In the genomic region with DNA sequence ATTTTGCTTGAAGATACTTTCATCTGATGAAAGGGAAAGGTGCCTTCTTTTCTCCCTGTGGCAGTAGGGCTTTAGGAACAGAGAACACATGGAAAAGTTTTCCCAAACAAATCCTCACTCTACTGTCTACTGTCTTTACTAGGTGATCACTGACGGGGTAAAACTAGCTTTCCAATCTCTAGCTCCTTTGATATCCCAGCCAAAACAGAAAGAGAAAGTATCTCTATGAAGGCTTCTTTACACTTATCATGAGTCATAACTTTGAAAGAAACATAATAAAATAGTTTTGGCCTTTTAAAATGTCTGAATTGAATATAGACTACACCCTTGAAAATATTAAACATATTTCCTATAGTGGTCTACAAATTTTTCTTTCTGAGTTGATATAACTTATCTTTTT, we compare ENCODE assay signal across 13 cellular contexts.
DNase-seq lines count a peak whose midpoint lies in the region; ATAC-seq and TF ChIP-seq lines count a peak whose summit lies in the region.
"Had no signal": no experiment of that assay in that cellular context is flagged by ENCODE, and none has a peak within 500 bp of the region (broad histone marks: within the 10 kb centered on the region; RNA-seq: fewer than 3 reads in every experiment).

No MANE protein-coding gene starts in this region.

- H3K9ac ChIP-seq in fibroblast of lung (ENCODE audit: insufficient read depth, low read length) = no peak overlapping the region
- H3K9ac ChIP-seq: BLaER1 had no signal

- H3K27ac Mint-ChIP-seq in activated naive CD4-positive, alpha-beta T cell treated with anti-CD3 and anti-CD28 coated beads, Interleukin-2, amount 50 U/mL, for 24 hours = peak overlapping the region; percentile 93
- H3K27ac Mint-ChIP-seq in activated CD8-positive, alpha-beta T cell treated with anti-CD3 and anti-CD28 coated beads, Interleukin-2, amount 10 ng/mL, durations not matched to agents 7 days and 5 days = peak overlapping the region; percentile 63
- H3K27ac Mint-ChIP-seq in stimulated activated naive CD8-positive, alpha-beta T cell treated with anti-CD3 and anti-CD28 coated beads, Interleukin-15, amount 100 ng/mL, for 72 hours = peak overlapping the region; percentile 95 to 98

- H3K9me3 Mint-ChIP-seq in activated naive CD4-positive, alpha-beta T cell treated with anti-CD3 and anti-CD28 coated beads, Interleukin-2, amount 50 U/mL, for 24 hours = peaks cover 4% of the 10 kb centered on the region
- peaks cover 21% of the 10 kb centered on the region for H3K9me3 Mint-ChIP-seq in activated CD8-positive, alpha-beta T cell treated with anti-CD3 and anti-CD28 coated beads, Interleukin-2, amount 10 ng/mL, durations not matched to agents 7 days and 5 days (ENCODE audit: insufficient read depth)
- peaks cover 15 to 31% of the 10 kb centered on the region in 2 donors for H3K9me3 Mint-ChIP-seq in stimulated activated naive CD8-positive, alpha-beta T cell treated with anti-CD3 and anti-CD28 coated beads, Interleukin-15, amount 100 ng/mL, for 72 hours

- no peak for TF ChIP-seq CTCF in fibroblast of lung (conservative IDR thresholded peaks at IDR 0.05 in 1 of 2, IDR thresholded peaks at IDR 0.05 in 1 of 2; ENCODE audit: low read depth in 1 of 2, low read length in 2 of 2)

- peaks cover 10% of the 10 kb centered on the region for H3K36me3 Mint-ChIP-seq in activated naive CD4-positive, alpha-beta T cell treated with anti-CD3 and anti-CD28 coated beads, Interleukin-2, amount 50 U/mL, for 24 hours
- H3K36me3 Mint-ChIP-seq in activated CD8-positive, alpha-beta T cell treated with anti-CD3 and anti-CD28 coated beads, Interleukin-2, amount 10 ng/mL, durations not matched to agents 7 days and 5 days (ENCODE audit: low read depth) = peaks cover 11% of the 10 kb centered on the region

- H3K9me3 ChIP-seq in fibroblast of lung (ENCODE audit: control insufficient read depth, insufficient read depth, low read depth, low read length) = no peaks in the 10 kb centered on the region
- H3K9me3 ChIP-seq: gastroesophageal sphincter had no signal

- CTCF ChIA-PET in activated CD8-positive, alpha-beta T cell treated with anti-CD3 and anti-CD28 coated beads, Interleukin-2, amount 10 ng/mL, durations not matched to agents 7 days and 5 days (lab: Charles Lee) = no interaction called here

- H3K4me1 ChIP-seq in fibroblast of lung (ENCODE audit: control insufficient read depth, extremely low read depth, insufficient read depth, low read length) = peaks cover 3% of the 10 kb centered on the region
- H3K4me1 ChIP-seq: BLaER1, gastroesophageal sphincter had no signal

- peak; percentile 64 for ATAC-seq in activated CD8-positive, alpha-beta T cell treated with anti-CD3 and anti-CD28 coated beads, Interleukin-2, amount 10 ng/mL, durations not matched to agents 7 days and 5 days
- peak; percentile 75 for ATAC-seq in stimulated activated naive CD8-positive, alpha-beta T cell treated with anti-CD3 and anti-CD28 coated beads, Interleukin-15, amount 100 ng/mL, for 72 hours
- no peak for ATAC-seq in HG03565 (IDR thresholded peaks at IDR 0.05; ENCODE audit: unreplicated experiment)
- ATAC-seq: gastroesophageal sphincter, left colon had no signal

- no peaks in the 10 kb centered on the region for H3K79me2 ChIP-seq in fibroblast of lung (ENCODE audit: control insufficient read depth, insufficient read depth, low read length)

- H3K27ac ChIP-seq in fibroblast of lung (ENCODE audit: insufficient read depth, low read length) = peak overlapping the region; percentile 46
- H3K27ac ChIP-seq: BLaER1, gastroesophageal sphincter had no signal

- no peak for DNase-seq in activated naive CD4-positive, alpha-beta T cell treated with Interleukin-2 at 50 U/mL for 16 hours
- DNase-seq in activated CD8-positive, alpha-beta T cell treated with anti-CD3 and anti-CD28 coated beads, Interleukin-2, amount 10 ng/mL, durations not matched to agents 7 days and 5 days = no peak
- peak; percentile 33 to 56 for DNase-seq in fibroblast of lung (ENCODE audit: low read depth in 2 of 2)
- DNase-seq in stimulated activated naive CD8-positive, alpha-beta T cell treated with anti-CD3 and anti-CD28 coated beads, Interleukin-15, amount 100 ng/mL, for 72 hours = no peak
- DNase-seq in NCI-H2107 treated with DMSO at 0.1 percent for 48 hours (lab: John Stamatoyannopoulos, UW; ENCODE audit: unreplicated experiment) = no peak
- DNase-seq in C1 segment of cervical spinal cord (lab: John Stamatoyannopoulos, UW) = no peak
- DNase-seq: left colon, NCI-H1092 treated with DMSO at 0.1 percent for 48 hours, NCI-H524 treated with DMSO at 0.1 percent for 48 hours had no signal

- H3K4me3 Mint-ChIP-seq in activated naive CD4-positive, alpha-beta T cell treated with anti-CD3 and anti-CD28 coated beads, Interleukin-2, amount 50 U/mL, for 24 hours = peak overlapping the region; percentile 41
- H3K4me3 Mint-ChIP-seq in activated CD8-positive, alpha-beta T cell treated with anti-CD3 and anti-CD28 coated beads, Interleukin-2, amount 10 ng/mL, durations not matched to agents 7 days and 5 days = no peak overlapping the region
- H3K4me3 Mint-ChIP-seq in stimulated activated naive CD8-positive, alpha-beta T cell treated with anti-CD3 and anti-CD28 coated beads, Interleukin-15, amount 100 ng/mL, for 72 hours = peak overlapping the region; percentile 76 to 88

- peak overlapping the region; percentile 66 for H3K4me2 ChIP-seq in fibroblast of lung (ENCODE audit: extremely low read depth, insufficient read depth, low read length)
- H3K4me2 ChIP-seq: BLaER1 had no signal

- H3K27me3 Mint-ChIP-seq in activated naive CD4-positive, alpha-beta T cell treated with anti-CD3 and anti-CD28 coated beads, Interleukin-2, amount 50 U/mL, for 24 hours = no peaks in the 10 kb centered on the region
- H3K27me3 Mint-ChIP-seq in activated CD8-positive, alpha-beta T cell treated with anti-CD3 and anti-CD28 coated beads, Interleukin-2, amount 10 ng/mL, durations not matched to agents 7 days and 5 days (ENCODE audit: low read depth) = no peaks in the 10 kb centered on the region
- no peaks in the 10 kb centered on the region for H3K27me3 Mint-ChIP-seq in stimulated activated naive CD8-positive, alpha-beta T cell treated with anti-CD3 and anti-CD28 coated beads, Interleukin-15, amount 100 ng/mL, for 72 hours

- H2AFZ ChIP-seq in fibroblast of lung (ENCODE audit: low read length) = peak overlapping the region; percentile 97

- H3K27me3 ChIP-seq in fibroblast of lung (ENCODE audit: control insufficient read depth, insufficient read depth, low read length) = no peaks in the 10 kb centered on the region
- H3K27me3 ChIP-seq: BLaER1, gastroesophageal sphincter had no signal

- no peaks in the 10 kb centered on the region for H4K20me1 ChIP-seq in fibroblast of lung (ENCODE audit: control insufficient read depth, extremely low read depth, insufficient read depth, low read length)
- H4K20me1 ChIP-seq: BLaER1 had no signal

- H3K4me3 ChIP-seq in fibroblast of lung (replicated peaks in 1 of 4; ENCODE audit: control extremely low read depth in 1 of 4, insufficient read depth in 1 of 4, low read depth in 3 of 4, low read length in 4 of 4) = peak overlapping the region in 2 of 4 experiments; percentile 7 to 9
- H3K4me3 ChIP-seq: BLaER1, gastroesophageal sphincter had no signal

- POLR2A ChIA-PET in activated CD8-positive, alpha-beta T cell treated with anti-CD3 and anti-CD28 coated beads, Interleukin-2, amount 10 ng/mL, durations not matched to agents 7 days and 5 days (lab: Charles Lee) = no interaction called here

- H3K36me3 ChIP-seq in fibroblast of lung (ENCODE audit: control insufficient read depth, insufficient read depth, low read length) = no peaks in the 10 kb centered on the region
- H3K36me3 ChIP-seq: BLaER1, gastroesophageal sphincter had no signal

- H3K4me1 Mint-ChIP-seq in activated naive CD4-positive, alpha-beta T cell treated with anti-CD3 and anti-CD28 coated beads, Interleukin-2, amount 50 U/mL, for 24 hours = peaks cover 17% of the 10 kb centered on the region
- peaks cover 17% of the 10 kb centered on the region for H3K4me1 Mint-ChIP-seq in activated CD8-positive, alpha-beta T cell treated with anti-CD3 and anti-CD28 coated beads, Interleukin-2, amount 10 ng/mL, durations not matched to agents 7 days and 5 days (ENCODE audit: low read depth)
- H3K4me1 Mint-ChIP-seq in stimulated activated naive CD8-positive, alpha-beta T cell treated with anti-CD3 and anti-CD28 coated beads, Interleukin-15, amount 100 ng/mL, for 72 hours = peaks cover 21% of the 10 kb centered on the region

Comparison
In these comparisons a context has a peak if more than half of its experiments do, and no peak if none do; other contexts are left out.
1. DNase-seq: peak in fibroblast of lung (2 of 2); none in activated naive CD4-positive, alpha-beta T cell treated with Interleukin-2 at 50 U/mL for 16 hours (single experiment), activated CD8-positive, alpha-beta T cell treated with anti-CD3 and anti-CD28 coated beads, Interleukin-2, amount 10 ng/mL, durations not matched to agents 7 days and 5 days (single experiment), stimulated activated naive CD8-positive, alpha-beta T cell treated with anti-CD3 and anti-CD28 coated beads, Interleukin-15, amount 100 ng/mL, for 72 hours (0 of 2), NCI-H2107 treated with DMSO at 0.1 percent for 48 hours (single experiment) and C1 segment of cervical spinal cord (0 of 14).
2. Peak in every context shown above with its lines, with median percentiles within 50 percentile points of each other: H3K27ac Mint-ChIP-seq.